ENCODE assay signal across 10 cellular contexts in genomic region chr2:10332402-10333246, GRCh38. TPM values are rescaled to one million over a fixed set of nuclear protein-coding genes. Genes with fewer than 3 reads are reported as not detected.
A peak's percentile ranks its signal among the peaks of the same experiment; 100 is the strongest.
DNase-seq lines count a peak whose midpoint lies in the region; ATAC-seq lines count a peak whose summit lies in the region.
"Had no signal": no experiment of that assay in that cellular context is flagged by ENCODE, and none has a peak within 500 bp of the region (broad histone marks: within the 10 kb centered on the region; RNA-seq: fewer than 3 reads in every experiment).

No MANE protein-coding gene starts in this region.

- POLR2A ChIA-PET in activated CD4-positive, alpha-beta T cell treated with anti-CD3 and anti-CD28 coated beads, Interleukin-2, amount 10 ng/mL, durations not matched to agents 7 days and 5 days (lab: Charles Lee): interaction anchor here (0.9 kb wide), 1 partner anchor 27 kb away, joined by 3 read pairs; no protein-coding TSS in a partner anchor
- POLR2A ChIA-PET in activated CD4-positive, alpha-beta memory T cell treated with anti-CD3 and anti-CD28 coated beads, Interleukin-2, amount 10 ng/mL, durations not matched to agents 7 days and 5 days (lab: Charles Lee): interaction anchor here (0.9 to 6.6 kb wide), 9 partner anchors 16 to 304 kb away, joined by 3 to 109 read pairs (median 6); partner anchors contain the start of gene HPCAL1

- H3K27ac Mint-ChIP-seq in activated CD4-positive, alpha-beta T cell treated with anti-CD3 and anti-CD28 coated beads, Interleukin-2, amount 10 ng/mL, durations not matched to agents 7 days and 5 days: peak overlapping the region; percentile 96
- peak overlapping the region; percentile 83 for H3K27ac Mint-ChIP-seq in activated CD4-positive, alpha-beta memory T cell treated with anti-CD3 and anti-CD28 coated beads, Interleukin-2, amount 10 ng/mL, durations not matched to agents 7 days and 5 days
- H3K27ac Mint-ChIP-seq in stimulated activated memory B cell treated with anti-CD40 and anti-IgM and Interleukin-4, amounts not matched to agents 10 μg/mL and 1 μg/mL and 100 μg/mL, for 72 hours: peak overlapping the region; percentile 93

- CTCF ChIA-PET in activated CD4-positive, alpha-beta T cell treated with anti-CD3 and anti-CD28 coated beads, Interleukin-2, amount 10 ng/mL, durations not matched to agents 7 days and 5 days (lab: Charles Lee): interaction anchor here (0.9 to 2.2 kb wide), 6 partner anchors 9 to 77 kb away, joined by 3 to 7 read pairs (median 4); no protein-coding TSS in a partner anchor
- CTCF ChIA-PET in activated CD4-positive, alpha-beta memory T cell treated with anti-CD3 and anti-CD28 coated beads, Interleukin-2, amount 10 ng/mL, durations not matched to agents 7 days and 5 days (lab: Charles Lee): interaction anchor here (0.6 to 5.9 kb wide), 8 partner anchors 24 to 363 kb away, joined by 3 to 43 read pairs (median 4); partner anchors contain the start of gene HPCAL1

- peak; percentile 32 for ATAC-seq in stimulated activated memory B cell treated with anti-CD40 and anti-IgM and Interleukin-4, amounts not matched to agents 10 μg/mL and 1 μg/mL and 100 μg/mL, for 72 hours
- no peak for ATAC-seq in HG03571 (IDR thresholded peaks at IDR 0.05; ENCODE audit: unreplicated experiment)

- peaks cover 5% of the 10 kb centered on the region for H3K9me3 Mint-ChIP-seq in activated CD4-positive, alpha-beta T cell treated with anti-CD3 and anti-CD28 coated beads, Interleukin-2, amount 10 ng/mL, durations not matched to agents 7 days and 5 days
- H3K9me3 Mint-ChIP-seq in activated CD4-positive, alpha-beta memory T cell treated with anti-CD3 and anti-CD28 coated beads, Interleukin-2, amount 10 ng/mL, durations not matched to agents 7 days and 5 days: peaks cover 4% of the 10 kb centered on the region
- H3K9me3 Mint-ChIP-seq in stimulated activated memory B cell treated with anti-CD40 and anti-IgM and Interleukin-4, amounts not matched to agents 10 μg/mL and 1 μg/mL and 100 μg/mL, for 72 hours: peaks cover 5% of the 10 kb centered on the region

- no peak for DNase-seq in activated CD4-positive, alpha-beta T cell treated with anti-CD3 and anti-CD28 coated beads, Interleukin-2, amount 10 ng/mL, durations not matched to agents 7 days and 5 days
- DNase-seq in activated CD4-positive, alpha-beta T cell treated with anti-CD3 and anti-CD28 coated beads, Interleukin-2, amount 50 U/mL, for 1 hour: no peak
- no peak for DNase-seq in activated CD4-positive, alpha-beta memory T cell treated with anti-CD3 and anti-CD28 coated beads, Interleukin-2, amount 10 ng/mL, durations not matched to agents 7 days and 5 days
- peak; percentile 68 for DNase-seq in left kidney (ENCODE audit: low read depth, low spot score)
- DNase-seq in HCEC 1CT: no peak
- no peak for DNase-seq in NCI-H774 (lab: John Stamatoyannopoulos, UW)
- DNase-seq: colonic mucosa, NCI-H1417 treated with DMSO at 0.1 percent for 48 hours had no signal

- H3K27me3 Mint-ChIP-seq in activated CD4-positive, alpha-beta T cell treated with anti-CD3 and anti-CD28 coated beads, Interleukin-2, amount 10 ng/mL, durations not matched to agents 7 days and 5 days: no peaks in the 10 kb centered on the region
- H3K27me3 Mint-ChIP-seq in activated CD4-positive, alpha-beta memory T cell treated with anti-CD3 and anti-CD28 coated beads, Interleukin-2, amount 10 ng/mL, durations not matched to agents 7 days and 5 days: no peaks in the 10 kb centered on the region
- no peaks in the 10 kb centered on the region for H3K27me3 Mint-ChIP-seq in stimulated activated memory B cell treated with anti-CD40 and anti-IgM and Interleukin-4, amounts not matched to agents 10 μg/mL and 1 μg/mL and 100 μg/mL, for 72 hours

- H3K4me3 Mint-ChIP-seq in activated CD4-positive, alpha-beta T cell treated with anti-CD3 and anti-CD28 coated beads, Interleukin-2, amount 10 ng/mL, durations not matched to agents 7 days and 5 days: peak overlapping the region; percentile 86
- H3K4me3 Mint-ChIP-seq in activated CD4-positive, alpha-beta memory T cell treated with anti-CD3 and anti-CD28 coated beads, Interleukin-2, amount 10 ng/mL, durations not matched to agents 7 days and 5 days: peak overlapping the region; percentile 79
- peak overlapping the region; percentile 79 for H3K4me3 Mint-ChIP-seq in stimulated activated memory B cell treated with anti-CD40 and anti-IgM and Interleukin-4, amounts not matched to agents 10 μg/mL and 1 μg/mL and 100 μg/mL, for 72 hours

- H3K4me1 Mint-ChIP-seq in activated CD4-positive, alpha-beta T cell treated with anti-CD3 and anti-CD28 coated beads, Interleukin-2, amount 10 ng/mL, durations not matched to agents 7 days and 5 days: peaks cover 62% of the 10 kb centered on the region
- peaks cover 55% of the 10 kb centered on the region for H3K4me1 Mint-ChIP-seq in activated CD4-positive, alpha-beta memory T cell treated with anti-CD3 and anti-CD28 coated beads, Interleukin-2, amount 10 ng/mL, durations not matched to agents 7 days and 5 days
- peaks cover 65% of the 10 kb centered on the region for H3K4me1 Mint-ChIP-seq in stimulated activated memory B cell treated with anti-CD40 and anti-IgM and Interleukin-4, amounts not matched to agents 10 μg/mL and 1 μg/mL and 100 μg/mL, for 72 hours

- H3K36me3 Mint-ChIP-seq in activated CD4-positive, alpha-beta T cell treated with anti-CD3 and anti-CD28 coated beads, Interleukin-2, amount 10 ng/mL, durations not matched to agents 7 days and 5 days (ENCODE audit: low read depth): peaks cover 22% of the 10 kb centered on the region
- H3K36me3 Mint-ChIP-seq in activated CD4-positive, alpha-beta memory T cell treated with anti-CD3 and anti-CD28 coated beads, Interleukin-2, amount 10 ng/mL, durations not matched to agents 7 days and 5 days (ENCODE audit: low read depth): peaks cover 29% of the 10 kb centered on the region
- peaks cover 19% of the 10 kb centered on the region for H3K36me3 Mint-ChIP-seq in stimulated activated memory B cell treated with anti-CD40 and anti-IgM and Interleukin-4, amounts not matched to agents 10 μg/mL and 1 μg/mL and 100 μg/mL, for 72 hours

RNA-seq across cellular contexts. Expression of gene HPCAL1, which starts 29.9 kb away (rescaled TPM):
- 10 to 100 TPM; 61.6 to 63.6 TPM for total RNA-seq in activated CD4-positive, alpha-beta T cell treated with anti-CD3 and anti-CD28 coated beads, Interleukin-2, amount 10 ng/mL, durations not matched to agents 7 days and 5 days
- total RNA-seq in activated CD4-positive, alpha-beta memory T cell treated with anti-CD3 and anti-CD28 coated beads, Interleukin-2, amount 10 ng/mL, durations not matched to agents 7 days and 5 days: 10 to 100 TPM; 70.0 to 71.4 TPM
